ENCODE assay signal across 16 cellular contexts in the genomic region with DNA sequence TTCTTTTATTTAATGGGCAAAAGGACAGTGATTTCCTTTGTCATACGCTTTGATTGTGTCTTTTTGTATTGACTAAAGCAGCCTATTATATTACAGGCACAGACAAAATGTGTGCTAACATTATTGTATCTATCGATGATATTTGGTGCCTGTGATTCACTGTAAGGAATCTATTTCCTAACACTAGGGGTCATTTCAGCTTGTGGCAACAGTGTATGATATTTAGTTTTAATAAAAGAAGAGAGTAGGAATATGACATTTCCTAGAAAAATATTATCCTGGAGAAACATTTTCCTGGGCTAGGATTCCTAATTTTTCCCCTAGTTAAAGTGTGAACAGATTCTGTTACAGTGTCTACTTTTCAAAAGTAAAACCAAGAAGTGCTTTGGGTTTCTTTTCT.
"Had no signal": no experiment of that assay in that cellular context is flagged by ENCODE, and none has a peak within 500 bp of the region (broad histone marks: within the 10 kb centered on the region; RNA-seq: fewer than 3 reads in every experiment).

No MANE protein-coding gene starts in this region.

- H3K27ac Mint-ChIP-seq: activated naive CD4-positive, alpha-beta T cell treated with anti-CD3 and anti-CD28 coated beads for 36 hours; activated naive CD8-positive, alpha-beta T cell treated with anti-CD3 and anti-CD28 coated beads, Interleukin-2, amount 50 U/mL, for 24 hours; activated T-helper 2 cell treated with anti-CD3 and anti-CD28 coated beads, Interferon-gamma antibody, Interleukin-2, Interleukin-4, amounts not matched to agents 10 μg/mL and 5 μg/mL and 100 μg/mL, durations not matched to agents 14 hours and 24 hours and 36 hours; neural progenitor cell; stimulated activated naive CD8-positive, alpha-beta T cell treated with anti-CD3 and anti-CD28 coated beads, Interleukin-15, Interleukin-2, amounts not matched to agents 100 ng/mL and 50 ng/mL, for 24 hours had no signal

- H3K36me3 Mint-ChIP-seq: neural progenitor cell had no signal

- ATAC-seq: activated naive CD8-positive, alpha-beta T cell treated with anti-CD3 and anti-CD28 coated beads, Interleukin-2, amount 50 U/mL, for 24 hours; left lobe of liver; sciatic nerve had no signal

- H3K4me1 Mint-ChIP-seq: activated naive CD8-positive, alpha-beta T cell treated with anti-CD3 and anti-CD28 coated beads, Interleukin-2, amount 50 U/mL, for 24 hours had no signal

- H3K9me3 ChIP-seq: suprapubic skin had no signal

- H3K9me3 Mint-ChIP-seq: activated naive CD4-positive, alpha-beta T cell treated with anti-CD3 and anti-CD28 coated beads for 36 hours; activated naive CD8-positive, alpha-beta T cell treated with anti-CD3 and anti-CD28 coated beads, Interleukin-2, amount 50 U/mL, for 24 hours; activated T-helper 2 cell treated with anti-CD3 and anti-CD28 coated beads, Interferon-gamma antibody, Interleukin-2, Interleukin-4, amounts not matched to agents 10 μg/mL and 5 μg/mL and 100 μg/mL, durations not matched to agents 14 hours and 24 hours and 36 hours; neural progenitor cell; stimulated activated naive CD8-positive, alpha-beta T cell treated with anti-CD3 and anti-CD28 coated beads, Interleukin-15, Interleukin-2, amounts not matched to agents 100 ng/mL and 50 ng/mL, for 24 hours had no signal

- H3K36me3 ChIP-seq: neural progenitor cell, suprapubic skin had no signal

- H3K4me3 ChIP-seq: dorsolateral prefrontal cortex, neural progenitor cell, suprapubic skin had no signal

- DNase-seq: activated CD4-positive, alpha-beta T cell treated with anti-CD3 and anti-CD28 coated beads, Interleukin-2, amount 50 U/mL, for 4 hours; activated CD4-positive, CD25-positive, alpha-beta regulatory T cell treated with anti-CD3 and anti-CD28 coated beads, Interleukin-2, amount 50 U/mL, for 72 hours; activated naive CD4-positive, alpha-beta T cell treated with anti-CD3 and anti-CD28 coated beads for 36 hours; activated naive CD8-positive, alpha-beta T cell treated with anti-CD3 and anti-CD28 coated beads, Interleukin-2, amount 50 U/mL, for 24 hours; activated T-cell treated with anti-CD3 and anti-CD28 coated beads for 4 hours; dorsolateral prefrontal cortex; erythroblast; islet precursor cell; midbrain; trophoblast cell had no signal

- H3K9ac ChIP-seq: neural progenitor cell had no signal

- H3K4me1 ChIP-seq: suprapubic skin had no signal

- H3K27ac ChIP-seq: dorsolateral prefrontal cortex, neural progenitor cell, suprapubic skin had no signal

- H3K27me3 ChIP-seq: neural progenitor cell, suprapubic skin had no signal

- H3K4me3 Mint-ChIP-seq: activated naive CD4-positive, alpha-beta T cell treated with anti-CD3 and anti-CD28 coated beads for 36 hours; activated naive CD8-positive, alpha-beta T cell treated with anti-CD3 and anti-CD28 coated beads, Interleukin-2, amount 50 U/mL, for 24 hours; neural progenitor cell; stimulated activated naive CD8-positive, alpha-beta T cell treated with anti-CD3 and anti-CD28 coated beads, Interleukin-15, Interleukin-2, amounts not matched to agents 100 ng/mL and 50 ng/mL, for 24 hours had no signal
